In genomic region chr21:25735895-25736597, GRCh38 we compare ENCODE assay signal across 1 cellular context.
TF ChIP-seq lines count a peak whose summit lies in the region.

No MANE protein-coding gene starts in this region.

TF ChIP-seq in K562, 482 proteins besides CTCF, POLR2A, EP300 and RAD21 (continued from another document and continues in another):
- TF ChIP-seq GMEB1 (CRISPR knock-in tag; IDR thresholded peaks at IDR 0.05) (no peak), TBP (optimal IDR thresholded peaks at IDR 0.05; ENCODE audit: low read depth, low read length) (peak; percentile 39), HIVEP1 (CRISPR knock-in tag; IDR thresholded peaks at IDR 0.05) (no peak), TBL1XR1 (IDR thresholded peaks at IDR 0.05; ENCODE audit: low read length in 2 of 2) (0 out of 4 replicates have a peak, but pooled peaks of 1 of the 2 experiments have one; percentile 23), FOXJ2 (tag; IDR thresholded peaks at IDR 0.05) (no peak), ARID1B (IDR thresholded peaks at IDR 0.05) (peak; percentile 53; the same call in 1 of the 2 replicates), FUS (optimal IDR thresholded peaks at IDR 0.05; ENCODE audit: low read depth, low read length) (no peak), DPF2 (IDR thresholded peaks at IDR 0.05) (no peak; the same call in none of the 2 replicates), NCOA1 (IDR thresholded peaks at IDR 0.05; ENCODE audit: low read depth) (no peak), ZNF165 (CRISPR knock-in tag; IDR thresholded peaks at IDR 0.05; ENCODE audit: borderline replicate concordance) (no peak), USF2 (CRISPR knock-in tag; IDR thresholded peaks at IDR 0.05) (no peak), RNF2 (IDR thresholded peaks at IDR 0.05) (no peak), ZBTB34 (CRISPR knock-in tag; IDR thresholded peaks at IDR 0.05) (no peak), ZNF639 (CRISPR knock-in tag; conservative IDR thresholded peaks at IDR 0.05 in 1 of 2, IDR thresholded peaks at IDR 0.05 in 1 of 2) (no peak), ZEB2 (IDR thresholded peaks at IDR 0.05) (no peak), FOXA1 (IDR thresholded peaks at IDR 0.05; ENCODE audit: borderline replicate concordance) (0 out of 2 replicates have a peak, but pooled peaks have one; percentile 8), EGR1 (conservative IDR thresholded peaks at IDR 0.05) (peak; percentile 4), SOX6 (IDR thresholded peaks at IDR 0.05) (peak; percentile 62; the same call in 1 of the 2 replicates), TOE1 (IDR thresholded peaks at IDR 0.05; ENCODE audit: borderline replicate concordance) (no peak), TOE1 (CRISPR knock-in tag; IDR thresholded peaks at IDR 0.05; ENCODE audit: borderline replicate concordance, low read depth) (no peak), AFF4 (CRISPR knock-in tag; IDR thresholded peaks at IDR 0.05) (no peak), STAT5B (CRISPR knock-in tag; IDR thresholded peaks at IDR 0.05) (no peak), FOXK1 (CRISPR knock-in tag; IDR thresholded peaks at IDR 0.05; ENCODE audit: borderline replicate concordance) (no peak), ZNF79 (CRISPR knock-in tag; IDR thresholded peaks at IDR 0.05; ENCODE audit: low read depth) (no peak), E4F1 (CRISPR knock-in tag; IDR thresholded peaks at IDR 0.05; ENCODE audit: borderline replicate concordance) (no peak), E2F4 (CRISPR knock-in tag; IDR thresholded peaks at IDR 0.05; ENCODE audit: low read depth) (no peak), ZFP30 (CRISPR knock-in tag; IDR thresholded peaks at IDR 0.05; ENCODE audit: borderline replicate concordance) (no peak), EZH2 (IDR thresholded peaks at IDR 0.05; ENCODE audit: borderline replicate concordance, low read depth, low read length) (no peak), PTBP1 (IDR thresholded peaks at IDR 0.05; ENCODE audit: low read depth, low read length) (no peak), NR2F6 (CRISPR knock-in tag; IDR thresholded peaks at IDR 0.05) (no peak), ZNF785 (CRISPR knock-in tag; IDR thresholded peaks at IDR 0.05) (no peak), E2F3 (CRISPR knock-in tag; IDR thresholded peaks at IDR 0.05) (no peak), RCOR1 (IDR thresholded peaks at IDR 0.05; ENCODE audit: borderline replicate concordance in 1 of 2, low read depth in 2 of 2, low read length in 2 of 2) (peak; percentile 49 to 96; a peak in 3 of 4 replicates), CREB5 (CRISPR knock-in tag; IDR thresholded peaks at IDR 0.05) (no peak), USF1 (CRISPR knock-in tag; IDR thresholded peaks at IDR 0.05) (no peak), DMBX1 (CRISPR knock-in tag; IDR thresholded peaks at IDR 0.05; ENCODE audit: borderline replicate concordance) (no peak), HMGN3 (IDR thresholded peaks at IDR 0.05; ENCODE audit: borderline replicate concordance, extremely low read depth, insufficient read length, low read depth, low read length) (peak; percentile 7), ZNF398 (CRISPR knock-in tag; IDR thresholded peaks at IDR 0.05) (no peak), ZNF12 (CRISPR knock-in tag; IDR thresholded peaks at IDR 0.05) (no peak), HDGF (IDR thresholded peaks at IDR 0.05) (no peak), BRD4 (IDR thresholded peaks at IDR 0.05) (no peak)
